Comparison of ENCODE assay signal across 19 cellular contexts in genomic region chr6:34130870-34131269, GRCh38. TPM values are rescaled to one million over a fixed set of nuclear protein-coding genes. Genes with fewer than 3 reads are reported as not detected.
"Had no signal": no experiment of that assay in that cellular context is flagged by ENCODE, and none has a peak within 500 bp of the region (broad histone marks: within the 10 kb centered on the region; RNA-seq: fewer than 3 reads in every experiment).

No MANE protein-coding gene starts in this region.

- DNase-seq: activated CD4-positive, alpha-beta T cell treated with anti-CD3 and anti-CD28 coated beads, Interleukin-2, amount 50 U/mL, for 48 hours; activated gamma-delta T cell treated with Interleukin-2 at 50 U/mL for 16 hours; activated naive CD8-positive, alpha-beta T cell treated with anti-CD3 and anti-CD28 coated beads for 36 hours; activated T-cell treated with anti-CD3 and anti-CD28 coated beads, Interleukin-2, amount 50 U/mL, for 48 hours; dermis blood vessel endothelial cell; esophagus squamous epithelium; heart right ventricle; nephron progenitor cell; sigmoid colon; stimulated activated naive CD4-positive, alpha-beta T cell; T-helper 17 cell; trophoblast cell had no signal

- ATAC-seq: foreskin keratinocyte, heart right ventricle, T-helper 17 cell had no signal

- H3K27ac ChIP-seq: breast epithelium, esophagus squamous epithelium, foreskin keratinocyte, heart right ventricle, sigmoid colon had no signal

- H3K36me3 ChIP-seq: breast epithelium, esophagus squamous epithelium, heart right ventricle, sigmoid colon had no signal

- FAIRE-seq: TTC549 had no signal

- H3K4me3 ChIP-seq: breast epithelium, esophagus squamous epithelium, heart right ventricle, sigmoid colon had no signal

- H3K4me1 ChIP-seq: breast epithelium, esophagus squamous epithelium, foreskin keratinocyte, heart right ventricle, sigmoid colon had no signal

- H3K9me3 ChIP-seq: breast epithelium, esophagus squamous epithelium, heart right ventricle, sigmoid colon had no signal

RNA-seq across cellular contexts. Expression of gene GRM4, which starts 15.0 kb away (rescaled TPM):
- total RNA-seq: breast epithelium, dermis blood vessel endothelial cell, esophagus squamous epithelium, heart right ventricle, kidney epithelial cell, liver, mesenteric fat pad, pulmonary artery endothelial cell, T-helper 17 cell had no signal
- polyA plus RNA-seq: heart right ventricle, liver had no signal
